In genomic region chr2:72931280-72931910, GRCh38 we compare ENCODE assay signal across 13 cellular contexts. TPM values are rescaled to one million over a fixed set of nuclear protein-coding genes. Genes with fewer than 3 reads are reported as not detected.
DNase-seq lines count a peak whose midpoint lies in the region; ATAC-seq and TF ChIP-seq lines count a peak whose summit lies in the region.
"Had no signal": no experiment of that assay in that cellular context is flagged by ENCODE, and none has a peak within 500 bp of the region (broad histone marks: within the 10 kb centered on the region; RNA-seq: fewer than 3 reads in every experiment).

No MANE protein-coding gene starts in this region.

- H3K4me3 ChIP-seq in HCT116 (replicated peaks in 1 of 2; ENCODE audit: low read depth in 1 of 2, low read length in 2 of 2): no peak overlapping the region
- H3K4me3 ChIP-seq in retinal pigment epithelial cell (ENCODE audit: low read length): no peak overlapping the region
- H3K4me3 ChIP-seq: testis had no signal

- DNase-seq in activated CD4-positive, alpha-beta memory T cell treated with anti-CD3 and anti-CD28 coated beads for 36 hours: peak; percentile 48
- DNase-seq in activated CD4-positive, alpha-beta memory T cell treated with anti-CD3 and anti-CD28 coated beads, Interleukin-2, amount 10 ng/mL, durations not matched to agents 7 days and 5 days: no peak
- DNase-seq in HCT116 (ENCODE audit: low read depth, low spot score): no peak
- DNase-seq in amniotic epithelial cell (ENCODE audit: low read depth): peak; percentile 34
- peak; percentile 30 for DNase-seq in retinal pigment epithelial cell (ENCODE audit: low read depth)
- no peak for DNase-seq in hypothalamus (lab: John Stamatoyannopoulos, UW)
- DNase-seq in NCI-H2196 (lab: John Stamatoyannopoulos, UW; ENCODE audit: unreplicated experiment): no peak
- DNase-seq: foreskin melanocyte, NCI-H187 treated with DMSO at 0.1 percent for 48 hours, T-helper 9 cell, testis had no signal

- no peak for TF ChIP-seq CTCF in HCT116 (IDR thresholded peaks at IDR 0.05 in 2 of 3, conservative IDR thresholded peaks at IDR 0.05 in 1 of 3; ENCODE audit: borderline replicate concordance in 1 of 3, insufficient read depth in 1 of 3, low read depth in 2 of 3, low read length in 2 of 3)
- no peak for TF ChIP-seq CTCF in retinal pigment epithelial cell (conservative IDR thresholded peaks at IDR 0.05; ENCODE audit: low read depth, low read length)

- no peak overlapping the region for H3K27ac Mint-ChIP-seq in activated CD4-positive, alpha-beta memory T cell treated with anti-CD3 and anti-CD28 coated beads for 36 hours
- no peak overlapping the region for H3K27ac Mint-ChIP-seq in activated CD4-positive, alpha-beta memory T cell treated with anti-CD3 and anti-CD28 coated beads, Interleukin-2, amount 10 ng/mL, durations not matched to agents 7 days and 5 days

- no peaks in the 10 kb centered on the region for H3K9me3 Mint-ChIP-seq in activated CD4-positive, alpha-beta memory T cell treated with anti-CD3 and anti-CD28 coated beads for 36 hours
- H3K9me3 Mint-ChIP-seq in activated CD4-positive, alpha-beta memory T cell treated with anti-CD3 and anti-CD28 coated beads, Interleukin-2, amount 10 ng/mL, durations not matched to agents 7 days and 5 days: no peaks in the 10 kb centered on the region

- H3K79me2 ChIP-seq in HCT116 (ENCODE audit: insufficient read depth, low read length): no peaks in the 10 kb centered on the region

- H3K9ac ChIP-seq in HCT116 (ENCODE audit: low read length): no peak overlapping the region

- TF ChIP-seq RAD21 in HCT116 (IDR thresholded peaks at IDR 0.05; ENCODE audit: low read depth): no peak

- no peaks in the 10 kb centered on the region for H3K27me3 ChIP-seq in HCT116 (ENCODE audit: insufficient read depth, low read length)
- H3K27me3 ChIP-seq: testis had no signal

- no peaks in the 10 kb centered on the region for H3K4me1 Mint-ChIP-seq in activated CD4-positive, alpha-beta memory T cell treated with anti-CD3 and anti-CD28 coated beads for 36 hours (ENCODE audit: low read depth)
- peaks cover 12% of the 10 kb centered on the region for H3K4me1 Mint-ChIP-seq in activated CD4-positive, alpha-beta memory T cell treated with anti-CD3 and anti-CD28 coated beads, Interleukin-2, amount 10 ng/mL, durations not matched to agents 7 days and 5 days

- no peak overlapping the region for H3K27ac ChIP-seq in HCT116 (ENCODE audit: low read depth, low read length)
- H3K27ac ChIP-seq: neutrophil, testis had no signal

- intact Hi-C loops in activated CD4-positive, alpha-beta memory T cell treated with anti-CD3 and anti-CD28 coated beads for 36 hours (cut with micrococcal nuclease): no loop called here
- intact Hi-C loops in HCT116 (cut with micrococcal nuclease): no loop called here

- CTCF ChIA-PET in activated CD4-positive, alpha-beta memory T cell treated with anti-CD3 and anti-CD28 coated beads for 36 hours (lab: Charles Lee): no interaction called here
- CTCF ChIA-PET in activated CD4-positive, alpha-beta memory T cell treated with anti-CD3 and anti-CD28 coated beads, Interleukin-2, amount 10 ng/mL, durations not matched to agents 7 days and 5 days (lab: Charles Lee): interaction anchor here (1.0 kb wide), 1 partner anchor 38 kb away, joined by 3 read pairs; no protein-coding TSS in a partner anchor
- CTCF ChIA-PET in HCT116 (lab: Charles Lee): interaction anchor here (1.2 kb wide), 1 partner anchor 38 kb away, joined by 9 read pairs; no protein-coding TSS in a partner anchor

- H3K36me3 Mint-ChIP-seq in activated CD4-positive, alpha-beta memory T cell treated with anti-CD3 and anti-CD28 coated beads for 36 hours: no peaks in the 10 kb centered on the region
- H3K36me3 Mint-ChIP-seq in activated CD4-positive, alpha-beta memory T cell treated with anti-CD3 and anti-CD28 coated beads, Interleukin-2, amount 10 ng/mL, durations not matched to agents 7 days and 5 days (ENCODE audit: low read depth): no peaks in the 10 kb centered on the region

- H3K4me1 ChIP-seq in HCT116 (ENCODE audit: control insufficient read depth in 1 of 2, insufficient read depth in 2 of 2, low read length in 2 of 2): peaks cover 2 to 23% of the 10 kb centered on the region in 2 experiments; a peak in 2 of 4 replicates
- H3K4me1 ChIP-seq: testis had no signal

- POLR2A ChIA-PET in activated CD4-positive, alpha-beta memory T cell treated with anti-CD3 and anti-CD28 coated beads for 36 hours (lab: Charles Lee): no interaction called here
- POLR2A ChIA-PET in activated CD4-positive, alpha-beta memory T cell treated with anti-CD3 and anti-CD28 coated beads, Interleukin-2, amount 10 ng/mL, durations not matched to agents 7 days and 5 days (lab: Charles Lee): no interaction called here
- POLR2A ChIA-PET in HCT116 (lab: Charles Lee): no interaction called here

- BruUV-seq in HCT116 (replicated peaks; lab: Mats Ljungman, UMichigan): no TSS peak

- no peak overlapping the region for H2AFZ ChIP-seq in HCT116 (ENCODE audit: low read depth, low read length, poor library complexity, severe bottlenecking)

- no peaks in the 10 kb centered on the region for H3K36me3 ChIP-seq in HCT116 (ENCODE audit: control insufficient read depth in 1 of 2, insufficient read depth in 2 of 2, low read length in 2 of 2)
- H3K36me3 ChIP-seq: neutrophil had no signal

- H3K27me3 Mint-ChIP-seq in activated CD4-positive, alpha-beta memory T cell treated with anti-CD3 and anti-CD28 coated beads for 36 hours: peaks cover 6% of the 10 kb centered on the region
- peaks cover 15% of the 10 kb centered on the region for H3K27me3 Mint-ChIP-seq in activated CD4-positive, alpha-beta memory T cell treated with anti-CD3 and anti-CD28 coated beads, Interleukin-2, amount 10 ng/mL, durations not matched to agents 7 days and 5 days

- RAD21 ChIA-PET in HCT116 (lab: Charles Lee; ENCODE audit: low non-redundant PET in 1 of 2, low total read pairs in 2 of 2, uncharacterized antibody in 2 of 2, unreplicated experiment in 2 of 2): no interaction called here

- no peaks in the 10 kb centered on the region for H3K9me2 ChIP-seq in HCT116 (ENCODE audit: insufficient read depth)

- H3K4me2 ChIP-seq in HCT116 (ENCODE audit: low read length): peak overlapping the region; percentile 22

- H4K20me1 ChIP-seq in HCT116 (ENCODE audit: insufficient read depth): no peaks in the 10 kb centered on the region

- no peak overlapping the region for H3K4me3 Mint-ChIP-seq in activated CD4-positive, alpha-beta memory T cell treated with anti-CD3 and anti-CD28 coated beads for 36 hours
- H3K4me3 Mint-ChIP-seq in activated CD4-positive, alpha-beta memory T cell treated with anti-CD3 and anti-CD28 coated beads, Interleukin-2, amount 10 ng/mL, durations not matched to agents 7 days and 5 days: no peak overlapping the region

- no peak for TF ChIP-seq POLR2A in HCT116 (IDR thresholded peaks at IDR 0.05; ENCODE audit: borderline replicate concordance, extremely low read depth, insufficient read depth, insufficient read length)

- ATAC-seq in HCT116 (no peak), GM18520 (IDR thresholded peaks at IDR 0.05; ENCODE audit: unreplicated experiment) (no peak)

- H3K9me3 ChIP-seq in HCT116 (ENCODE audit: control insufficient read depth in 1 of 2, insufficient read depth in 1 of 2, low read depth in 1 of 2, low read length in 2 of 2): no peaks in the 10 kb centered on the region
- H3K9me3 ChIP-seq: neutrophil, testis had no signal

TF ChIP-seq in HCT116, 20 proteins besides CTCF, POLR2A, EP300 and RAD21:
- TF ChIP-seq SIN3A (IDR thresholded peaks at IDR 0.05; ENCODE audit: low read depth): no peak
- no peak for TF ChIP-seq MAX (IDR thresholded peaks at IDR 0.05)
- TF ChIP-seq ZFX (IDR thresholded peaks at IDR 0.05): no peak
- TF ChIP-seq EGR1 (IDR thresholded peaks at IDR 0.05; ENCODE audit: low read depth): peak; percentile 70
- no peak for TF ChIP-seq YY1 (IDR thresholded peaks at IDR 0.05; ENCODE audit: extremely low read depth, insufficient replicate concordance, low read depth, low read length)
- no peak for TF ChIP-seq EZH2phosphoT487 (IDR thresholded peaks at IDR 0.05; ENCODE audit: borderline replicate concordance)
- TF ChIP-seq TCF7L2 (IDR thresholded peaks at IDR 0.05; ENCODE audit: borderline replicate concordance, extremely low read depth, insufficient read depth, insufficient read length): no peak

RNA-seq across cellular contexts. Expression of gene EMX1, which starts 14.1 kb away (rescaled TPM):
- not detected for total RNA-seq in activated CD4-positive, alpha-beta memory T cell treated with anti-CD3 and anti-CD28 coated beads for 36 hours
- total RNA-seq in activated CD4-positive, alpha-beta memory T cell treated with anti-CD3 and anti-CD28 coated beads, Interleukin-2, amount 10 ng/mL, durations not matched to agents 7 days and 5 days: not detected
- 3.1 TPM for total RNA-seq in HCT116 (2021; ENCODE audit: unreplicated experiment)
- polyA plus RNA-seq in HCT116 (2012): 0.87 and 0.98 TPM in 2 replicates

RNA-seq across cellular contexts. Expression of gene SPR, which starts 44.2 kb away (rescaled TPM):
- total RNA-seq in activated CD4-positive, alpha-beta memory T cell treated with anti-CD3 and anti-CD28 coated beads for 36 hours: 1 to 10 TPM; 7.1 to 8.5 TPM
- under 1 TPM; 0.63 to 0.71 TPM for total RNA-seq in activated CD4-positive, alpha-beta memory T cell treated with anti-CD3 and anti-CD28 coated beads, Interleukin-2, amount 10 ng/mL, durations not matched to agents 7 days and 5 days
- total RNA-seq in HCT116 (2021; ENCODE audit: unreplicated experiment): 66.9 TPM
- polyA plus RNA-seq in HCT116 (2012): 50.7 and 52.4 TPM in 2 replicates

Comparison
In these comparisons a context has a peak if more than half of its experiments do, and no peak if none do; other contexts are left out.
1. DNase-seq: peak in activated CD4-positive, alpha-beta memory T cell treated with anti-CD3 and anti-CD28 coated beads for 36 hours (single experiment), amniotic epithelial cell (single experiment) and retinal pigment epithelial cell (single experiment); none in activated CD4-positive, alpha-beta memory T cell treated with anti-CD3 and anti-CD28 coated beads, Interleukin-2, amount 10 ng/mL, durations not matched to agents 7 days and 5 days (single experiment), HCT116 (single experiment), hypothalamus (0 of 51) and NCI-H2196 (single experiment).
2. RNA of gene SPR, which starts 44.2 kb away (total RNA-seq): 66.9 TPM in HCT116 (single experiment) and 7.1 to 8.5 TPM in activated CD4-positive, alpha-beta memory T cell treated with anti-CD3 and anti-CD28 coated beads for 36 hours; 0.63 to 0.71 TPM in activated CD4-positive, alpha-beta memory T cell treated with anti-CD3 and anti-CD28 coated beads, Interleukin-2, amount 10 ng/mL, durations not matched to agents 7 days and 5 days; every median in the first group is over 4 times any median in the second.